ENCODE assay signal across 8 cellular contexts in the genomic region with DNA sequence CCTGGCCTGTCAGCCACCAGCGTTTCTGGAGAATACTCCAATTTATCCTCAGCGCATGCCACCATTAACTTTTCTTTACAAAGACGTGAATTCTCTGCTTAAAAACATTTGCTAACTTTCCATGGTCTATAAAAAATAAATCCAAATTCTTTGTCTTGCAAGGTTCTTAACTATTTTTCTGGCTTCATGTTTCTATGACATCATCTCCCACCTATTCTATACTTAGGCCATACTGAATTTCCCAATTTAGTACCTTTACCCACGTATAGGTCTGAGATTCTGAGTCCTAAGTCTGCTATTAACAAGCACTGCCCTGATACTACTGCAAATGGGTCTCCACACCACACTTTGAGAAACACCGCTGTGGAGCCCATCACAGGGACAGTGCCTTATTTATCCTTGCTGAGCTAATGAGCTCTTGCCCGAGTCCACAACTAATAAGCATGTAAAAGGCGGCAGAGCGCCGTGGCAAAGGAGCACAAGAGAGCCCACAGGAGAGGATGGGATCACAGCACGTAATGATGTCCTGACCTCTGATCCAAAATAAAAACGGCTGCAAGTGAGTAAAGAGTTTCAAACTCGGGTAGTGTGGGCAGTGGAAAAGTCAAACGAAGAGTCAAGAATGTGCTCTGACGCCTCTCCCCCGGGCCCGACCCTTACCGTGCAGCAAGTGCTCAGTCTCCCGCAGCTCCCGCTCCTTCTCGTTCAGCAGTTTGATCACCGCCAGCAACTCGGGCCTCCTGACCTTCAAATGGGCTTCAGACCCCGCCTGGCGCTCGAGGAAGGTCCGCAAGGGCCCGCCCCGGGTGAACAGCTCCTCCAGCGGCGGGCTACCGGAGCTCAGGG. TPM values are rescaled to one million over a fixed set of nuclear protein-coding genes. Genes with fewer than 3 reads are reported as not detected.
A peak's percentile ranks its signal among the peaks of the same experiment; 100 is the strongest.
DNase-seq lines count a peak whose midpoint lies in the region; ATAC-seq, FAIRE-seq and TF ChIP-seq lines count a peak whose summit lies in the region.

No MANE protein-coding gene starts in this region.

- intact Hi-C loops in pancreas (cut with DNase I): no loop called here

- DNase-seq in Daoy (ENCODE audit: low read depth) (peak; percentile 28), foreskin keratinocyte (peak in 1 of 2 donors; percentile 22), pancreas (peak in 1 of 6 donors; percentile 15), GF-D8 (lab: John Stamatoyannopoulos, UW) (no peak), T1000 (lab: John Stamatoyannopoulos, UW) (no peak)
- DNase-seq in activated CD4-positive, alpha-beta T cell treated with anti-CD3 and anti-CD28 coated beads, Interleukin-2, amount 50 U/mL, for 48 hours: peak; percentile 18 to 27

- FAIRE-seq in pancreas (lab: Jason Lieb, UNC): no peak

- peaks cover 20% of the 10 kb centered on the region for H3K4me1 ChIP-seq in foreskin keratinocyte
- peaks cover 4 to 32% (median 31%) of the 10 kb centered on the region in 3 donors for H3K4me1 ChIP-seq in pancreas

- H3K27ac ChIP-seq in foreskin keratinocyte (peak overlapping the region; percentile 63), pancreas (peak overlapping the region; percentile 48 to 86 (median 68))

- no peaks in the 10 kb centered on the region for H3K36me3 ChIP-seq in pancreas

- ATAC-seq in GM19455 (IDR thresholded peaks at IDR 0.05; ENCODE audit: unreplicated experiment) (peak; percentile 29), HG03558 (IDR thresholded peaks at IDR 0.05; ENCODE audit: extremely low read depth, unreplicated experiment) (peak; percentile 5), foreskin keratinocyte (peak; percentile 0), pancreas (peak; percentile 1 to 59 (median 6))

- no peaks in the 10 kb centered on the region for H3K9me3 ChIP-seq in pancreas

- H3K27me3 ChIP-seq in foreskin keratinocyte (no peaks in the 10 kb centered on the region), pancreas (no peaks in the 10 kb centered on the region)

- peak overlapping the region; percentile 57 to 92 (median 68) for H3K4me3 ChIP-seq in pancreas

- WGBS in pancreas, 2 donors: 4 to 5% methylated on average over 17 to 25 of the region's 31 CpGs

- no peak for TF ChIP-seq CTCF in foreskin keratinocyte (conservative IDR thresholded peaks at IDR 0.05)
- TF ChIP-seq CTCF in pancreas (IDR thresholded peaks at IDR 0.05): no peak

RNA-seq across cellular contexts. Expression of a gene that starts 0.5 kb away (rescaled TPM):
- 23.5 and 29.3 TPM in 2 replicates for total RNA-seq in Daoy (2014; rRNA removed; shearing (Covaris generic))
- 15.0 and 18.8 TPM in 2 replicates for total RNA-seq in foreskin keratinocyte
- polyA plus RNA-seq in foreskin keratinocyte: 9.8 and 10.5 TPM in 2 replicates
- 1 to 10 TPM; 4.8 to 9.9 (median 7.3) TPM for total RNA-seq in pancreas
- polyA plus RNA-seq in pancreas: 1 to 10 TPM; 4.4 to 8.5 TPM

RNA-seq across cellular contexts. Expression of a gene that starts 19.1 kb away (rescaled TPM):
- 64.4 and 80.4 TPM in 2 replicates for total RNA-seq in Daoy (2014; rRNA removed; shearing (Covaris generic))
- total RNA-seq in foreskin keratinocyte (23.6 and 24.9 TPM in 2 replicates), pancreas (1 to 10 TPM in 4 of 6 donors, under 1 TPM in 2; 0.87 to 3.2 (median 1.5) TPM)
- polyA plus RNA-seq in foreskin keratinocyte (9.7 and 12.2 TPM in 2 replicates), pancreas (1 to 10 TPM in 1 of 2 donors, under 1 TPM in 1; 0.57 to 2.5 TPM)

Comparison
In these comparisons a context has a peak if more than half of its experiments do, and no peak if none do; other contexts are left out.
1. DNase-seq: peak in Daoy (single experiment) and activated CD4-positive, alpha-beta T cell treated with anti-CD3 and anti-CD28 coated beads, Interleukin-2, amount 50 U/mL, for 48 hours (2 of 2); none in GF-D8 (single experiment) and T1000 (single experiment).
2. Peak in every context shown above with its lines, with median percentiles within 50 percentile points of each other: ATAC-seq.